Comparison of ENCODE assay signal across 22 cellular contexts in genomic region chr15:98737721-98738120, GRCh38.
"Had no signal": no experiment of that assay in that cellular context is flagged by ENCODE, and none has a peak within 500 bp of the region (broad histone marks: within the 10 kb centered on the region; RNA-seq: fewer than 3 reads in every experiment).

No MANE protein-coding gene starts in this region.

- H3K9me3 Mint-ChIP-seq: memory B cell; stimulated activated naive CD8-positive, alpha-beta T cell treated with anti-CD3 and anti-CD28 coated beads, Interleukin-15, Interleukin-2, amounts not matched to agents 100 ng/mL and 50 ng/mL, for 24 hours had no signal

- H3K27ac ChIP-seq: left lung, skin epidermis, tibial nerve, vagina had no signal

- DNase-seq: activated CD4-positive, alpha-beta T cell treated with anti-CD3 and anti-CD28 coated beads, Interleukin-2, amount 50 U/mL, for 1 hour; activated CD4-positive, CD25-positive, alpha-beta regulatory T cell treated with anti-CD3 and anti-CD28 coated beads, Interleukin-2, amount 50 U/mL, for 72 hours; activated CD8-positive, alpha-beta memory T cell treated with anti-CD3 and anti-CD28 coated beads, Interleukin-2, amount 50 U/mL, for 48 hours; activated effector memory CD4-positive, alpha-beta T cell treated with anti-CD3 and anti-CD28 coated beads, Interleukin-2, amount 50 U/mL, for 16 hours; activated naive CD4-positive, alpha-beta T cell treated with anti-CD3 and anti-CD28 coated beads, Interleukin-2, amount 50 U/mL, for 16 hours; activated T-cell treated with anti-CD3 and anti-CD28 coated beads, Interleukin-2, amount 50 U/mL, for 48 hours; dermis blood vessel endothelial cell; effector memory CD4-positive, alpha-beta T cell; foreskin fibroblast; left lung; naive thymus-derived CD8-positive, alpha-beta T cell; nucleus accumbens; posterior cingulate gyrus; stimulated activated CD4-positive, alpha-beta T cell treated with anti-CD3 and anti-CD28 coated beads, Interleukin-15, amount 100 ng/mL, for 24 hours; stimulated activated CD4-positive, alpha-beta T cell treated with anti-CD3 and anti-CD28 coated beads, Interleukin-2, amount 100 ng/mL, for 48 hours had no signal

- ATAC-seq: naive thymus-derived CD8-positive, alpha-beta T cell had no signal

- H3K9me3 ChIP-seq: left lung, tibial nerve, vagina had no signal

- H3K27me3 Mint-ChIP-seq: naive thymus-derived CD8-positive, alpha-beta T cell; stimulated activated naive CD8-positive, alpha-beta T cell treated with anti-CD3 and anti-CD28 coated beads, Interleukin-15, Interleukin-2, amounts not matched to agents 100 ng/mL and 50 ng/mL, for 24 hours had no signal

- H3K36me3 ChIP-seq: left lung, tibial nerve, vagina had no signal

- H3K4me3 Mint-ChIP-seq: memory B cell; stimulated activated naive CD8-positive, alpha-beta T cell treated with anti-CD3 and anti-CD28 coated beads, Interleukin-15, Interleukin-2, amounts not matched to agents 100 ng/mL and 50 ng/mL, for 24 hours had no signal

- H3K36me3 Mint-ChIP-seq: memory B cell; naive thymus-derived CD8-positive, alpha-beta T cell had no signal

- H3K4me3 ChIP-seq: hepatocyte, left lung, skin epidermis, tibial nerve, vagina had no signal

- FAIRE-seq: islet of Langerhans had no signal

- H3K27ac Mint-ChIP-seq: memory B cell; stimulated activated naive CD8-positive, alpha-beta T cell treated with anti-CD3 and anti-CD28 coated beads, Interleukin-15, Interleukin-2, amounts not matched to agents 100 ng/mL and 50 ng/mL, for 24 hours had no signal
